2 cellular contexts compared by ENCODE assay signal in the genomic region with DNA sequence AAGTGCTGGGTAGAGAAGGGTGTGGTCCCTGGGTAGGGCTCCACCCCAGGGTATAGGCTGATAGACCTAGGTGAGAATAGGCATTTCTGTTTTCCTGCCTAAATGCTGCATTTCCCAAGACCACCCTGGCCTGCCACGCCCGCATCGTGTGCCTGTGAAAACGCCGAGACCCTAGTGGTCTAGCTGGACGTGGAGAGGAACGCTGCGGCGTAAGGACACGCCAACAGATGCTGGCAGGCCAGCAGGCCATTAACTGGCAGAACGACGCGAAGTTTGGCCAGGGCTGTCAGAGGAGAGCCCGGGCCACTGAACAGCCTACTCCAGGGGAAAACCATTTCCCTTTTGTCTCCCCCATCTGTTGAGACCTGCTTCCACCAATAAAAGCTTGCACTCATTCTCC.
TF ChIP-seq lines count a peak whose summit lies in the region.

No MANE protein-coding gene starts in this region.

TF ChIP-seq in GM23338, 12 proteins besides CTCF, POLR2A, EP300 and RAD21 (continued from another document):
- TF ChIP-seq, protein P1, sequence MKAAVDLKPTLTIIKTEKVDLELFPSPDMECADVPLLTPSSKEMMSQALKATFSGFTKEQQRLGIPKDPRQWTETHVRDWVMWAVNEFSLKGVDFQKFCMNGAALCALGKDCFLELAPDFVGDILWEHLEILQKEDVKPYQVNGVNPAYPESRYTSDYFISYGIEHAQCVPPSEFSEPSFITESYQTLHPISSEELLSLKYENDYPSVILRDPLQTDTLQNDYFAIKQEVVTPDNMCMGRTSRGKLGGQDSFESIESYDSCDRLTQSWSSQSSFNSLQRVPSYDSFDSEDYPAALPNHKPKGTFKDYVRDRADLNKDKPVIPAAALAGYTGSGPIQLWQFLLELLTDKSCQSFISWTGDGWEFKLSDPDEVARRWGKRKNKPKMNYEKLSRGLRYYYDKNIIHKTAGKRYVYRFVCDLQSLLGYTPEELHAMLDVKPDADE (IDR thresholded peaks at IDR 0.05), result no peak
- no peak for TF ChIP-seq ZNF114 (CRISPR knock-in tag; IDR thresholded peaks at IDR 0.05)
- TF ChIP-seq JUNB (IDR thresholded peaks at IDR 0.05; ENCODE audit: unreplicated experiment), result no peak
- TF ChIP-seq, protein P2, sequence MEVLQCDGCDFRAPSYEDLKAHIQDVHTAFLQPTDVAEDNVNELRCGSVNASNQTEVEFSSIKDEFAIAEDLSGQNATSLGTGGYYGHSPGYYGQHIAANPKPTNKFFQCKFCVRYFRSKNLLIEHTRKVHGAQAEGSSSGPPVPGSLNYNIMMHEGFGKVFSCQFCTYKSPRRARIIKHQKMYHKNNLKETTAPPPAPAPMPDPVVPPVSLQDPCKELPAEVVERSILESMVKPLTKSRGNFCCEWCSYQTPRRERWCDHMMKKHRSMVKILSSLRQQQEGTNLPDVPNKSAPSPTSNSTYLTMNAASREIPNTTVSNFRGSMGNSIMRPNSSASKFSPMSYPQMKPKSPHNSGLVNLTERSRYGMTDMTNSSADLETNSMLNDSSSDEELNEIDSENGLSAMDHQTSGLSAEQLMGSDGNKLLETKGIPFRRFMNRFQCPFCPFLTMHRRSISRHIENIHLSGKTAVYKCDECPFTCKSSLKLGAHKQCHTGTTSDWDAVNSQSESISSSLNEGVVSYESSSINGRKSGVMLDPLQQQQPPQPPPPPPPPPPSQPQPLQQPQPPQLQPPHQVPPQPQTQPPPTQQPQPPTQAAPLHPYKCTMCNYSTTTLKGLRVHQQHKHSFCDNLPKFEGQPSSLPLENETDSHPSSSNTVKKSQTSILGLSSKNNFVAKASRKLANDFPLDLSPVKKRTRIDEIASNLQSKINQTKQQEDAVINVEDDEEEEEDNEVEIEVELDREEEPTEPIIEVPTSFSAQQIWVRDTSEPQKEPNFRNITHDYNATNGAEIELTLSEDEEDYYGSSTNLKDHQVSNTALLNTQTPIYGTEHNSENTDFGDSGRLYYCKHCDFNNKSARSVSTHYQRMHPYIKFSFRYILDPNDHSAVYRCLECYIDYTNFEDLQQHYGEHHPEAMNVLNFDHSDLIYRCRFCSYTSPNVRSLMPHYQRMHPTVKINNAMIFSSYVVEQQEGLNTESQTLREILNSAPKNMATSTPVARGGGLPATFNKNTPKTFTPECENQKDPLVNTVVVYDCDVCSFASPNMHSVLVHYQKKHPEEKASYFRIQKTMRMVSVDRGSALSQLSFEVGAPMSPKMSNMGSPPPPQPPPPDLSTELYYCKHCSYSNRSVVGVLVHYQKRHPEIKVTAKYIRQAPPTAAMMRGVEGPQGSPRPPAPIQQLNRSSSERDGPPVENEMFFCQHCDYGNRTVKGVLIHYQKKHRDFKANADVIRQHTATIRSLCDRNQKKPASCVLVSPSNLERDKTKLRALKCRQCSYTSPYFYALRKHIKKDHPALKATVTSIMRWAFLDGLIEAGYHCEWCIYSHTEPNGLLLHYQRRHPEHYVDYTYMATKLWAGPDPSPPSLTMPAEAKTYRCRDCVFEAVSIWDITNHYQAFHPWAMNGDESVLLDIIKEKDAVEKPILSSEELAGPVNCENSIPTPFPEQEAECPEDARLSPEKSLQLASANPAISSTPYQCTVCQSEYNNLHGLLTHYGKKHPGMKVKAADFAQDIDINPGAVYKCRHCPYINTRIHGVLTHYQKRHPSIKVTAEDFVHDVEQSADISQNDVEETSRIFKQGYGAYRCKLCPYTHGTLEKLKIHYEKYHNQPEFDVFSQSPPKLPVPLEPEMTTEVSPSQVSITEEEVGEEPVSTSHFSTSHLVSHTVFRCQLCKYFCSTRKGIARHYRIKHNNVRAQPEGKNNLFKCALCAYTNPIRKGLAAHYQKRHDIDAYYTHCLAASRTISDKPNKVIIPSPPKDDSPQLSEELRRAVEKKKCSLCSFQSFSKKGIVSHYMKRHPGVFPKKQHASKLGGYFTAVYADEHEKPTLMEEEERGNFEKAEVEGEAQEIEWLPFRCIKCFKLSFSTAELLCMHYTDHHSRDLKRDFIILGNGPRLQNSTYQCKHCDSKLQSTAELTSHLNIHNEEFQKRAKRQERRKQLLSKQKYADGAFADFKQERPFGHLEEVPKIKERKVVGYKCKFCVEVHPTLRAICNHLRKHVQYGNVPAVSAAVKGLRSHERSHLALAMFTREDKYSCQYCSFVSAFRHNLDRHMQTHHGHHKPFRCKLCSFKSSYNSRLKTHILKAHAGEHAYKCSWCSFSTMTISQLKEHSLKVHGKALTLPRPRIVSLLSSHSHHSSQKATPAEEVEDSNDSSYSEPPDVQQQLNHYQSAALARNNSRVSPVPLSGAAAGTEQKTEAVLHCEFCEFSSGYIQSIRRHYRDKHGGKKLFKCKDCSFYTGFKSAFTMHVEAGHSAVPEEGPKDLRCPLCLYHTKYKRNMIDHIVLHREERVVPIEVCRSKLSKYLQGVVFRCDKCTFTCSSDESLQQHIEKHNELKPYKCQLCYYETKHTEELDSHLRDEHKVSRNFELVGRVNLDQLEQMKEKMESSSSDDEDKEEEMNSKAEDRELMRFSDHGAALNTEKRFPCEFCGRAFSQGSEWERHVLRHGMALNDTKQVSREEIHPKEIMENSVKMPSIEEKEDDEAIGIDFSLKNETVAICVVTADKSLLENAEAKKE (CRISPR knock-in tag; IDR thresholded peaks at IDR 0.05), result no peak
- TF ChIP-seq ZNF331 (CRISPR knock-in tag; IDR thresholded peaks at IDR 0.05; ENCODE audit: low read depth), result no peak
- TF ChIP-seq STAT1 (IDR thresholded peaks at IDR 0.05; ENCODE audit: unreplicated experiment), result no peak
- no peak for TF ChIP-seq EZH2 (IDR thresholded peaks at IDR 0.05; ENCODE audit: low read depth, unreplicated experiment)
- TF ChIP-seq NANOG (IDR thresholded peaks at IDR 0.05; ENCODE audit: borderline replicate concordance), result no peak
- TF ChIP-seq POLR2AphosphoS5 (IDR thresholded peaks at IDR 0.05; ENCODE audit: low read depth), result no peak
- TF ChIP-seq EZH2phosphoT487 (IDR thresholded peaks at IDR 0.05; ENCODE audit: unreplicated experiment), result no peak

TF ChIP-seq in WTC11, 78 proteins besides CTCF, POLR2A, EP300 and RAD21 (continued from another document):
- TF ChIP-seq, protein P3, sequence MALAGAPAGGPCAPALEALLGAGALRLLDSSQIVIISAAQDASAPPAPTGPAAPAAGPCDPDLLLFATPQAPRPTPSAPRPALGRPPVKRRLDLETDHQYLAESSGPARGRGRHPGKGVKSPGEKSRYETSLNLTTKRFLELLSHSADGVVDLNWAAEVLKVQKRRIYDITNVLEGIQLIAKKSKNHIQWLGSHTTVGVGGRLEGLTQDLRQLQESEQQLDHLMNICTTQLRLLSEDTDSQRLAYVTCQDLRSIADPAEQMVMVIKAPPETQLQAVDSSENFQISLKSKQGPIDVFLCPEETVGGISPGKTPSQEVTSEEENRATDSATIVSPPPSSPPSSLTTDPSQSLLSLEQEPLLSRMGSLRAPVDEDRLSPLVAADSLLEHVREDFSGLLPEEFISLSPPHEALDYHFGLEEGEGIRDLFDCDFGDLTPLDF (CRISPR knock-in tag; IDR thresholded peaks at IDR 0.05), result no peak
- TF ChIP-seq, protein P4, sequence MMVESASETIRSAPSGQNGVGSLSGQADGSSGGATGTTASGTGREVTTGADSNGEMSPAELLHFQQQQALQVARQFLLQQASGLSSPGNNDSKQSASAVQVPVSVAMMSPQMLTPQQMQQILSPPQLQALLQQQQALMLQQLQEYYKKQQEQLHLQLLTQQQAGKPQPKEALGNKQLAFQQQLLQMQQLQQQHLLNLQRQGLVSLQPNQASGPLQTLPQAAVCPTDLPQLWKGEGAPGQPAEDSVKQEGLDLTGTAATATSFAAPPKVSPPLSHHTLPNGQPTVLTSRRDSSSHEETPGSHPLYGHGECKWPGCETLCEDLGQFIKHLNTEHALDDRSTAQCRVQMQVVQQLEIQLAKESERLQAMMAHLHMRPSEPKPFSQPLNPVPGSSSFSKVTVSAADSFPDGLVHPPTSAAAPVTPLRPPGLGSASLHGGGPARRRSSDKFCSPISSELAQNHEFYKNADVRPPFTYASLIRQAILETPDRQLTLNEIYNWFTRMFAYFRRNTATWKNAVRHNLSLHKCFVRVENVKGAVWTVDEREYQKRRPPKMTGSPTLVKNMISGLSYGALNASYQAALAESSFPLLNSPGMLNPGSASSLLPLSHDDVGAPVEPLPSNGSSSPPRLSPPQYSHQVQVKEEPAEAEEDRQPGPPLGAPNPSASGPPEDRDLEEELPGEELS (CRISPR knock-in tag; IDR thresholded peaks at IDR 0.05), result no peak
- TF ChIP-seq, protein P5, sequence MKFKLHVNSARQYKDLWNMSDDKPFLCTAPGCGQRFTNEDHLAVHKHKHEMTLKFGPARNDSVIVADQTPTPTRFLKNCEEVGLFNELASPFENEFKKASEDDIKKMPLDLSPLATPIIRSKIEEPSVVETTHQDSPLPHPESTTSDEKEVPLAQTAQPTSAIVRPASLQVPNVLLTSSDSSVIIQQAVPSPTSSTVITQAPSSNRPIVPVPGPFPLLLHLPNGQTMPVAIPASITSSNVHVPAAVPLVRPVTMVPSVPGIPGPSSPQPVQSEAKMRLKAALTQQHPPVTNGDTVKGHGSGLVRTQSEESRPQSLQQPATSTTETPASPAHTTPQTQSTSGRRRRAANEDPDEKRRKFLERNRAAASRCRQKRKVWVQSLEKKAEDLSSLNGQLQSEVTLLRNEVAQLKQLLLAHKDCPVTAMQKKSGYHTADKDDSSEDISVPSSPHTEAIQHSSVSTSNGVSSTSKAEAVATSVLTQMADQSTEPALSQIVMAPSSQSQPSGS (CRISPR knock-in tag; IDR thresholded peaks at IDR 0.05; ENCODE audit: borderline replicate concordance, low read depth), result no peak
- TF ChIP-seq, protein P6, sequence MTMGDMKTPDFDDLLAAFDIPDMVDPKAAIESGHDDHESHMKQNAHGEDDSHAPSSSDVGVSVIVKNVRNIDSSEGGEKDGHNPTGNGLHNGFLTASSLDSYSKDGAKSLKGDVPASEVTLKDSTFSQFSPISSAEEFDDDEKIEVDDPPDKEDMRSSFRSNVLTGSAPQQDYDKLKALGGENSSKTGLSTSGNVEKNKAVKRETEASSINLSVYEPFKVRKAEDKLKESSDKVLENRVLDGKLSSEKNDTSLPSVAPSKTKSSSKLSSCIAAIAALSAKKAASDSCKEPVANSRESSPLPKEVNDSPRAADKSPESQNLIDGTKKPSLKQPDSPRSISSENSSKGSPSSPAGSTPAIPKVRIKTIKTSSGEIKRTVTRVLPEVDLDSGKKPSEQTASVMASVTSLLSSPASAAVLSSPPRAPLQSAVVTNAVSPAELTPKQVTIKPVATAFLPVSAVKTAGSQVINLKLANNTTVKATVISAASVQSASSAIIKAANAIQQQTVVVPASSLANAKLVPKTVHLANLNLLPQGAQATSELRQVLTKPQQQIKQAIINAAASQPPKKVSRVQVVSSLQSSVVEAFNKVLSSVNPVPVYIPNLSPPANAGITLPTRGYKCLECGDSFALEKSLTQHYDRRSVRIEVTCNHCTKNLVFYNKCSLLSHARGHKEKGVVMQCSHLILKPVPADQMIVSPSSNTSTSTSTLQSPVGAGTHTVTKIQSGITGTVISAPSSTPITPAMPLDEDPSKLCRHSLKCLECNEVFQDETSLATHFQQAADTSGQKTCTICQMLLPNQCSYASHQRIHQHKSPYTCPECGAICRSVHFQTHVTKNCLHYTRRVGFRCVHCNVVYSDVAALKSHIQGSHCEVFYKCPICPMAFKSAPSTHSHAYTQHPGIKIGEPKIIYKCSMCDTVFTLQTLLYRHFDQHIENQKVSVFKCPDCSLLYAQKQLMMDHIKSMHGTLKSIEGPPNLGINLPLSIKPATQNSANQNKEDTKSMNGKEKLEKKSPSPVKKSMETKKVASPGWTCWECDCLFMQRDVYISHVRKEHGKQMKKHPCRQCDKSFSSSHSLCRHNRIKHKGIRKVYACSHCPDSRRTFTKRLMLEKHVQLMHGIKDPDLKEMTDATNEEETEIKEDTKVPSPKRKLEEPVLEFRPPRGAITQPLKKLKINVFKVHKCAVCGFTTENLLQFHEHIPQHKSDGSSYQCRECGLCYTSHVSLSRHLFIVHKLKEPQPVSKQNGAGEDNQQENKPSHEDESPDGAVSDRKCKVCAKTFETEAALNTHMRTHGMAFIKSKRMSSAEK (CRISPR knock-in tag; IDR thresholded peaks at IDR 0.05; ENCODE audit: borderline replicate concordance), result no peak
- TF ChIP-seq ZNF317 (CRISPR knock-in tag; IDR thresholded peaks at IDR 0.05; ENCODE audit: borderline replicate concordance, low read depth), result no peak
- TF ChIP-seq CREM (CRISPR knock-in tag; IDR thresholded peaks at IDR 0.05), result no peak
- TF ChIP-seq, protein P7, sequence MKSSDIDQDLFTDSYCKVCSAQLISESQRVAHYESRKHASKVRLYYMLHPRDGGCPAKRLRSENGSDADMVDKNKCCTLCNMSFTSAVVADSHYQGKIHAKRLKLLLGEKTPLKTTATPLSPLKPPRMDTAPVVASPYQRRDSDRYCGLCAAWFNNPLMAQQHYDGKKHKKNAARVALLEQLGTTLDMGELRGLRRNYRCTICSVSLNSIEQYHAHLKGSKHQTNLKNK (CRISPR knock-in tag; IDR thresholded peaks at IDR 0.05), result no peak
- no peak for TF ChIP-seq ZNF423 (CRISPR knock-in tag; IDR thresholded peaks at IDR 0.05)
- TF ChIP-seq SMAD3 (CRISPR knock-in tag; IDR thresholded peaks at IDR 0.05; ENCODE audit: borderline replicate concordance), result no peak
- TF ChIP-seq, protein P8, sequence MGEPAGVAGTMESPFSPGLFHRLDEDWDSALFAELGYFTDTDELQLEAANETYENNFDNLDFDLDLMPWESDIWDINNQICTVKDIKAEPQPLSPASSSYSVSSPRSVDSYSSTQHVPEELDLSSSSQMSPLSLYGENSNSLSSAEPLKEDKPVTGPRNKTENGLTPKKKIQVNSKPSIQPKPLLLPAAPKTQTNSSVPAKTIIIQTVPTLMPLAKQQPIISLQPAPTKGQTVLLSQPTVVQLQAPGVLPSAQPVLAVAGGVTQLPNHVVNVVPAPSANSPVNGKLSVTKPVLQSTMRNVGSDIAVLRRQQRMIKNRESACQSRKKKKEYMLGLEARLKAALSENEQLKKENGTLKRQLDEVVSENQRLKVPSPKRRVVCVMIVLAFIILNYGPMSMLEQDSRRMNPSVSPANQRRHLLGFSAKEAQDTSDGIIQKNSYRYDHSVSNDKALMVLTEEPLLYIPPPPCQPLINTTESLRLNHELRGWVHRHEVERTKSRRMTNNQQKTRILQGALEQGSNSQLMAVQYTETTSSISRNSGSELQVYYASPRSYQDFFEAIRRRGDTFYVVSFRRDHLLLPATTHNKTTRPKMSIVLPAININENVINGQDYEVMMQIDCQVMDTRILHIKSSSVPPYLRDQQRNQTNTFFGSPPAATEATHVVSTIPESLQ (CRISPR knock-in tag; IDR thresholded peaks at IDR 0.05), result no peak
- no peak for TF ChIP-seq NR3C1 (CRISPR knock-in tag; conservative IDR thresholded peaks at IDR 0.05; ENCODE audit: low read depth)
- no peak for TF ChIP-seq GTF2I (CRISPR knock-in tag; conservative IDR thresholded peaks at IDR 0.05)
- no peak for TF ChIP-seq ZBTB21 (CRISPR knock-in tag; IDR thresholded peaks at IDR 0.05; ENCODE audit: borderline replicate concordance)
- TF ChIP-seq TEAD1 (CRISPR knock-in tag; IDR thresholded peaks at IDR 0.05), result no peak
- TF ChIP-seq NFE2L1 (CRISPR knock-in tag; IDR thresholded peaks at IDR 0.05), result no peak
- TF ChIP-seq ZNF121 (CRISPR knock-in tag; IDR thresholded peaks at IDR 0.05), result no peak
- no peak for TF ChIP-seq RORB (CRISPR knock-in tag; IDR thresholded peaks at IDR 0.05)
- TF ChIP-seq, protein P9, sequence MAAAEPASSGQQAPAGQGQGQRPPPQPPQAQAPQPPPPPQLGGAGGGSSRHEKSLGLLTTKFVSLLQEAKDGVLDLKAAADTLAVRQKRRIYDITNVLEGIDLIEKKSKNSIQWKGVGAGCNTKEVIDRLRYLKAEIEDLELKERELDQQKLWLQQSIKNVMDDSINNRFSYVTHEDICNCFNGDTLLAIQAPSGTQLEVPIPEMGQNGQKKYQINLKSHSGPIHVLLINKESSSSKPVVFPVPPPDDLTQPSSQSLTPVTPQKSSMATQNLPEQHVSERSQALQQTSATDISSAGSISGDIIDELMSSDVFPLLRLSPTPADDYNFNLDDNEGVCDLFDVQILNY (CRISPR knock-in tag; IDR thresholded peaks at IDR 0.05), result no peak
